ENCODE assay signal across 1 cellular context in genomic region chr3:183626877-183627594, GRCh38.
TF ChIP-seq lines count a peak whose summit lies in the region.

No MANE protein-coding gene starts in this region.

TF ChIP-seq in K562, 482 proteins besides CTCF, POLR2A, EP300 and RAD21:
- TF ChIP-seq IRF2 (CRISPR knock-in tag; IDR thresholded peaks at IDR 0.05) (no peak), CEBPB (tag; IDR thresholded peaks at IDR 0.05) (peak; percentile 85), CEBPG (CRISPR knock-in tag; IDR thresholded peaks at IDR 0.05) (peak; percentile 19; the same call in 1 of the 2 replicates), CEBPG (tag; conservative IDR thresholded peaks at IDR 0.05 in 1 of 2, IDR thresholded peaks at IDR 0.05 in 1 of 2) (peak; percentile 43 to 79; a peak in 2 of 4 replicates)
